In the genomic region with DNA sequence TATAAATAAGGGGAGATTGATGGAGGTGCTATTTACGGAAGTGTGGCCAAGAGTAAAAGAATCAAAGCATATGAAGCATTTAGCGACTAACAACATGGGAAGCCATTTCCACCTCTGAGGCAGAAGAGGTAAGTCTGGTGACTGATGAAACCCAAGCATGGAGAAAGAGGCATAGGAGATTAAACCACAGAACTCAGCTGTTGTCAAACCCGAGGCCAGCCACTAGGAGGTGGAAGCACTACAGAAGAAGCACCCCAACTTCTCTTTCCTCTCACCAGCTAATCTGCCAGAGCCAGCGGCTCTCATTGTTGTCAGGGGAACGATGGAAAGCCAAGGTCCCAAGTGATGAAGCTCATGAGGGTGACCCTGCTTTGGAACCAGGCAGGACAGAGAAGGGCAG, we compare ENCODE assay signal across 17 cellular contexts. TPM values are rescaled to one million over a fixed set of nuclear protein-coding genes. Genes with fewer than 3 reads are reported as not detected.
DNase-seq lines count a peak whose midpoint lies in the region; ATAC-seq and TF ChIP-seq lines count a peak whose summit lies in the region.
"Had no signal": no experiment of that assay in that cellular context is flagged by ENCODE, and none has a peak within 500 bp of the region (broad histone marks: within the 10 kb centered on the region; RNA-seq: fewer than 3 reads in every experiment).

No MANE protein-coding gene starts in this region.

- DNase-seq in D341Med (ENCODE audit: low spot score) = peak; percentile 54
- DNase-seq in HEK293T (ENCODE audit: extremely low spot score) = peak; percentile 19
- no peak for DNase-seq in PC-3
- peak; percentile 64 for DNase-seq in iPS DF 4.7 (ENCODE audit: extremely low read depth, low spot score)
- DNase-seq in gastrocnemius medialis = no peak
- no peak for DNase-seq in adrenal gland
- no peak for DNase-seq in HK-2 (ENCODE audit: unreplicated experiment)
- DNase-seq: activated CD4-positive, alpha-beta T cell treated with anti-CD3 and anti-CD28 coated beads for 1 hour; activated naive CD8-positive, alpha-beta T cell treated with anti-CD3 and anti-CD28 coated beads, Interleukin-2, amount 10 ng/mL, durations not matched to agents 7 days and 5 days; NCI-H1417 treated with DMSO at 0.1 percent for 48 hours; stimulated activated naive CD4-positive, alpha-beta T cell had no signal

- intact Hi-C loops in PC-3 (cut with micrococcal nuclease) = no loop called here
- intact Hi-C loops in gastrocnemius medialis (cut with DNase I; ENCODE audit: low total_unique reads) = no loop called here
- intact Hi-C loops in adrenal gland (cut with DNase I) = no loop called here

- no peaks in the 10 kb centered on the region for H3K4me1 ChIP-seq in PC-3 (ENCODE audit: insufficient read depth, low read length)
- no peaks in the 10 kb centered on the region for H3K4me1 ChIP-seq in gastrocnemius medialis
- no peaks in the 10 kb centered on the region for H3K4me1 ChIP-seq in adrenal gland (replicated peaks in 1 of 2)
- H3K4me1 ChIP-seq: BLaER1 treated with 17β-estradiol and CSF1 and Interleukin-3, amounts not matched to agents 10 nM and 100 nM had no signal

- H3K27me3 ChIP-seq in PC-3 (ENCODE audit: low read length) (peaks cover 23% of the 10 kb centered on the region), gastrocnemius medialis (no peaks in the 10 kb centered on the region), adrenal gland (no peaks in the 10 kb centered on the region)
- H3K27me3 ChIP-seq: BLaER1 treated with 17β-estradiol and CSF1 and Interleukin-3, amounts not matched to agents 10 nM and 100 nM had no signal

- H3K4me3 ChIP-seq in PC-3 (ENCODE audit: low read length) (no peak overlapping the region), gastrocnemius medialis (no peak overlapping the region), adrenal gland (no peak overlapping the region)
- H3K4me3 ChIP-seq: BLaER1 treated with 17β-estradiol and CSF1 and Interleukin-3, amounts not matched to agents 10 nM and 100 nM had no signal

- H4K20me1 ChIP-seq in PC-3 (ENCODE audit: low read length) = no peaks in the 10 kb centered on the region
- H4K20me1 ChIP-seq: BLaER1 treated with 17β-estradiol and CSF1 and Interleukin-3, amounts not matched to agents 10 nM and 100 nM had no signal

- ATAC-seq in PC-3 (peak; percentile 38; the same call in 1 of the 2 replicates), gastrocnemius medialis (no peak), GM21529 (IDR thresholded peaks at IDR 0.05; ENCODE audit: unreplicated experiment) (no peak)
- ATAC-seq: esophagus mucosa, HCT116 had no signal

- no peaks in the 10 kb centered on the region for H3F3A ChIP-seq in PC-3 (ENCODE audit: low read length, unreplicated experiment)

- CTCF ChIA-PET in HEK293T (lab: Yijun Ruan, JAX) (no interaction called here), PC-3 (lab: Charles Lee) (no interaction called here)

- H2AFZ ChIP-seq in PC-3 (ENCODE audit: low read length) = no peak overlapping the region

- WGBS in adrenal gland, 4 donors = 36 to 65% (median 56%) methylated on average over 5 of the region's 5 CpGs

- no peak; the same call in 1 of the 2 replicates for TF ChIP-seq CTCF in PC-3 (conservative IDR thresholded peaks at IDR 0.05; ENCODE audit: low read depth, low read length)
- no peak for TF ChIP-seq CTCF in gastrocnemius medialis (IDR thresholded peaks at IDR 0.05 in 4 of 5, conservative IDR thresholded peaks at IDR 0.05 in 1 of 5)
- TF ChIP-seq CTCF in adrenal gland (IDR thresholded peaks at IDR 0.05) = no peak

- BruUV-seq in PC-3 (replicated peaks; lab: Mats Ljungman, UMichigan) = no TSS peak

- in situ Hi-C loops in gastrocnemius medialis (cut with MboI; ENCODE audit: low sequenced_read_pairs in 4 of 4) = no loop called here

- H3K36me3 ChIP-seq in PC-3 (ENCODE audit: low read depth, low read length) (no peaks in the 10 kb centered on the region), gastrocnemius medialis (no peaks in the 10 kb centered on the region), adrenal gland (replicated peaks in 1 of 2) (no peaks in the 10 kb centered on the region)
- H3K36me3 ChIP-seq: BLaER1 treated with 17β-estradiol and CSF1 and Interleukin-3, amounts not matched to agents 10 nM and 100 nM had no signal

- POLR2A ChIA-PET in HEK293T (lab: Yijun Ruan, JAX) = no interaction called here
- POLR2A ChIA-PET in PC-3 (lab: Charles Lee; ENCODE audit: unreplicated experiment) = no interaction called here

- no peaks in the 10 kb centered on the region for H3K9me3 ChIP-seq in PC-3 (ENCODE audit: low read length)
- no peaks in the 10 kb centered on the region for H3K9me3 ChIP-seq in gastrocnemius medialis
- H3K9me3 ChIP-seq in adrenal gland (replicated peaks in 1 of 3) = no peaks in the 10 kb centered on the region
- H3K9me3 ChIP-seq: BLaER1 treated with 17β-estradiol and CSF1 and Interleukin-3, amounts not matched to agents 10 nM and 100 nM had no signal

- no peak overlapping the region for H3K9ac ChIP-seq in PC-3 (ENCODE audit: low read length)
- H3K9ac ChIP-seq: BLaER1 treated with 17β-estradiol and CSF1 and Interleukin-3, amounts not matched to agents 10 nM and 100 nM had no signal

- no peak for TF ChIP-seq POLR2A in gastrocnemius medialis (IDR thresholded peaks at IDR 0.05)
- TF ChIP-seq POLR2A in adrenal gland (IDR thresholded peaks at IDR 0.05) = no peak

- H3K9me2 ChIP-seq in PC-3 (replicated peaks; ENCODE audit: low read length) = no peaks in the 10 kb centered on the region

- no peaks in the 10 kb centered on the region for H3K79me2 ChIP-seq in PC-3 (ENCODE audit: low read length)

- H3K4me2 ChIP-seq in PC-3 (ENCODE audit: low read length) = no peak overlapping the region
- H3K4me2 ChIP-seq: BLaER1 treated with 17β-estradiol and CSF1 and Interleukin-3, amounts not matched to agents 10 nM and 100 nM had no signal

- H3K27ac ChIP-seq in PC-3 (ENCODE audit: low read length) = no peak overlapping the region
- no peak overlapping the region for H3K27ac ChIP-seq in gastrocnemius medialis
- H3K27ac ChIP-seq in adrenal gland = no peak overlapping the region
- H3K27ac ChIP-seq: BLaER1 treated with 17β-estradiol and CSF1 and Interleukin-3, amounts not matched to agents 10 nM and 100 nM had no signal

TF ChIP-seq in HEK293T, 16 proteins besides CTCF, POLR2A, EP300 and RAD21:
- TF ChIP-seq ELF4 (IDR thresholded peaks at IDR 0.05) (no peak), L3MBTL2 (conservative IDR thresholded peaks at IDR 0.05) (no peak)
TF ChIP-seq in HEK293T: peak in this region for 0.

RNA-seq across cellular contexts. Expression of a gene that starts 19.6 kb away (rescaled TPM):
- 1.5 and 1.8 TPM in 2 replicates for total RNA-seq in PC-3 (2014; rRNA removed)
- not detected for total RNA-seq in gastrocnemius medialis
- total RNA-seq in adrenal gland = 1 to 10 TPM in 4 of 8 donors, under 1 TPM in 2, not detected in 2; 0.14 to 5.2 (median 1.8) TPM
- polyA plus RNA-seq in adrenal gland = 1 to 10 TPM in 2 of 3 donors, under 1 TPM in 1; 0.40 to 3.8 (median 1.0) TPM
- total RNA-seq: activated naive CD8-positive, alpha-beta T cell treated with anti-CD3 and anti-CD28 coated beads, Interleukin-2, amount 10 ng/mL, durations not matched to agents 7 days and 5 days; G401; HT1080 had no signal

Comparison
In these comparisons a context has a peak if more than half of its experiments do, and no peak if none do; other contexts are left out.
1. DNase-seq: peak in D341Med (single experiment), HEK293T (single experiment) and iPS DF 4.7 (single experiment); none in PC-3 (single experiment), gastrocnemius medialis (0 of 2), adrenal gland (0 of 7) and HK-2 (single experiment).